In the genomic region with DNA sequence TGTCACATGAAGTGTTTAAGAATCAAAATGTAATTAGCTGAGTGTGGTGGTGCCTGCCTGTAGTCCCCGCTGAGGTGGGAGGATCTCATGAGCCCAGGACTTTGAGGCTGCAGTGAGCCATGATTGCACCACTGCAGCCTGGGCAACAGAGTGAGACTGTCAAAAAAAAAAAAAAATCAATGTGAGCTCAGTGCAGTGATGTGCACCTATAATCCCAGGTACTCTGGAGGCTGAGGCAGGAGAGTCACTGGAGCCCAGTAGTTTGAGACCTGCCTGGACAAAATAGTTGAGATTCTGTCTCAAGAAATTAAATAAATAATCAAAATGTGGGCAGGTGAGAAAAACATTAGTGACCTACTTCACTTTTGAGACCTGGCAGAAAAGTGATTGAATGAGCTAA, we compare ENCODE assay signal across 1 cellular context.
TF ChIP-seq lines count a peak whose summit lies in the region.

No MANE protein-coding gene starts in this region.

TF ChIP-seq in IMR-90, 13 proteins besides CTCF, POLR2A, EP300 and RAD21 (continued from another document):
- TF ChIP-seq, protein P1, sequence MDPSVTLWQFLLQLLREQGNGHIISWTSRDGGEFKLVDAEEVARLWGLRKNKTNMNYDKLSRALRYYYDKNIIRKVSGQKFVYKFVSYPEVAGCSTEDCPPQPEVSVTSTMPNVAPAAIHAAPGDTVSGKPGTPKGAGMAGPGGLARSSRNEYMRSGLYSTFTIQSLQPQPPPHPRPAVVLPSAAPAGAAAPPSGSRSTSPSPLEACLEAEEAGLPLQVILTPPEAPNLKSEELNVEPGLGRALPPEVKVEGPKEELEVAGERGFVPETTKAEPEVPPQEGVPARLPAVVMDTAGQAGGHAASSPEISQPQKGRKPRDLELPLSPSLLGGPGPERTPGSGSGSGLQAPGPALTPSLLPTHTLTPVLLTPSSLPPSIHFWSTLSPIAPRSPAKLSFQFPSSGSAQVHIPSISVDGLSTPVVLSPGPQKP (IDR thresholded peaks at IDR 0.05; ENCODE audit: borderline replicate concordance, low read depth, low read length), result no peak
- TF ChIP-seq MXI1 (IDR thresholded peaks at IDR 0.05; ENCODE audit: borderline replicate concordance, low read depth, low read length) (no peak), NFE2L2 (IDR thresholded peaks at IDR 0.05; ENCODE audit: low read depth, low read length) (no peak), MAFK (IDR thresholded peaks at IDR 0.05; ENCODE audit: low read depth, low read length) (no peak), FOS (IDR thresholded peaks at IDR 0.05; ENCODE audit: low read depth, low read length) (no peak), CHD1 (IDR thresholded peaks at IDR 0.05; ENCODE audit: low read depth, low read length) (no peak)
- TF ChIP-seq, protein P2, sequence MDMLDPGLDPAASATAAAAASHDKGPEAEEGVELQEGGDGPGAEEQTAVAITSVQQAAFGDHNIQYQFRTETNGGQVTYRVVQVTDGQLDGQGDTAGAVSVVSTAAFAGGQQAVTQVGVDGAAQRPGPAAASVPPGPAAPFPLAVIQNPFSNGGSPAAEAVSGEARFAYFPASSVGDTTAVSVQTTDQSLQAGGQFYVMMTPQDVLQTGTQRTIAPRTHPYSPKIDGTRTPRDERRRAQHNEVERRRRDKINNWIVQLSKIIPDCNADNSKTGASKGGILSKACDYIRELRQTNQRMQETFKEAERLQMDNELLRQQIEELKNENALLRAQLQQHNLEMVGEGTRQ (IDR thresholded peaks at IDR 0.05; ENCODE audit: low read depth, low read length), result no peak
